Comparison of ENCODE assay signal across 8 cellular contexts in genomic region chr10:123544986-123545385, GRCh38.
"Had no signal": no experiment of that assay in that cellular context is flagged by ENCODE, and none has a peak within 500 bp of the region (broad histone marks: within the 10 kb centered on the region; RNA-seq: fewer than 3 reads in every experiment).

No MANE protein-coding gene starts in this region.

- H3K27ac Mint-ChIP-seq: GM23338, IgD-negative memory B cell had no signal

- H3K4me3 Mint-ChIP-seq: GM23338, IgD-negative memory B cell had no signal

- DNase-seq: H7, HCEC 1CT, Kasumi-1, KG1 had no signal

- H3K4me2 ChIP-seq: GM23338 had no signal

- H3K4me3 ChIP-seq: GM23338 had no signal

- H2AFZ ChIP-seq: GM23338 had no signal

- FAIRE-seq: HepG2 had no signal

- ATAC-seq: GM23338, HepG2 had no signal

- H3K9me3 Mint-ChIP-seq: GM23338 had no signal

- H3K27ac ChIP-seq: HL-60 had no signal
